ENCODE assay signal across 8 cellular contexts in genomic region chr16:3129137-3130131, GRCh38. TPM values are rescaled to one million over a fixed set of nuclear protein-coding genes. Genes with fewer than 3 reads are reported as not detected.
DNase-seq lines count a peak whose midpoint lies in the region; ATAC-seq, FAIRE-seq and TF ChIP-seq lines count a peak whose summit lies in the region.

No MANE protein-coding gene starts in this region.

- peak overlapping the region; percentile 18 for H3K4me3 ChIP-seq in astrocyte (ENCODE audit: insufficient read depth, low read depth, low read length)
- H3K4me3 ChIP-seq in gastrocnemius medialis: peak overlapping the region; percentile 44 to 53 (median 47)

- intact Hi-C loops in gastrocnemius medialis (cut with DNase I; ENCODE audit: low total_unique reads): loop anchor here (1.0 kb wide), 2 partner anchors 37 to 70 kb away; no protein-coding TSS in a partner anchor

- no peak overlapping the region for H3K27ac ChIP-seq in astrocyte (ENCODE audit: low read depth, low read length)
- H3K27ac ChIP-seq in gastrocnemius medialis: peak overlapping the region; percentile 54 to 74 (median 69)

- H3K4me3 Mint-ChIP-seq in T-helper 17 cell (peak overlapping the region; percentile 90), astrocyte (ENCODE audit: unreplicated experiment) (peak overlapping the region; percentile 50)

- no peak for TF ChIP-seq POLR2A in gastrocnemius medialis (IDR thresholded peaks at IDR 0.05)

- peaks cover 3% of the 10 kb centered on the region for H4K20me1 ChIP-seq in astrocyte (ENCODE audit: insufficient read depth, low read length)

- H3K27me3 ChIP-seq in astrocyte (ENCODE audit: insufficient read depth, low read length) (no peaks in the 10 kb centered on the region), gastrocnemius medialis (no peaks in the 10 kb centered on the region)

- H3K9ac ChIP-seq in astrocyte (ENCODE audit: low read length): peak overlapping the region; percentile 11

- H3K9me3 Mint-ChIP-seq in astrocyte (ENCODE audit: unreplicated experiment): no peaks in the 10 kb centered on the region

- TF ChIP-seq CTCF in astrocyte (IDR thresholded peaks at IDR 0.05; ENCODE audit: insufficient read depth, low read depth, low read length) (peak; percentile 96), gastrocnemius medialis (IDR thresholded peaks at IDR 0.05 in 4 of 5, conservative IDR thresholded peaks at IDR 0.05 in 1 of 5) (peak; percentile 85 to 96 (median 88))

- H3K36me3 ChIP-seq in astrocyte (ENCODE audit: insufficient read depth, low read length) (peaks cover 11% of the 10 kb centered on the region), gastrocnemius medialis (no peaks in the 10 kb centered on the region)

- DNase-seq in COR-L47 (lab: John Stamatoyannopoulos, UW): peak; percentile 69
- peak; percentile 69 to 76 for DNase-seq in NCI-H1930 (lab: John Stamatoyannopoulos, UW)
- peak; percentile 56 to 66 (median 66) for DNase-seq in T-helper 17 cell
- DNase-seq in astrocyte (ENCODE audit: low read depth): peak; percentile 68
- peak; percentile 79 to 91 for DNase-seq in hippocampal formation (lab: John Stamatoyannopoulos, UW)
- DNase-seq in gastrocnemius medialis: peak; percentile 60 to 79

- in situ Hi-C loops in gastrocnemius medialis (cut with MboI; ENCODE audit: low sequenced_read_pairs in 4 of 4): loop anchor here in 3 of 4 donors (5.0 to 10.0 kb wide), 2 partner anchors 65 to 67 kb away; partner anchors contain the start of gene IL32 (in 2 of the 3)

- H2AFZ ChIP-seq in astrocyte (ENCODE audit: low read depth, low read length): peak overlapping the region; percentile 16

- ATAC-seq in GM21576 (IDR thresholded peaks at IDR 0.05; ENCODE audit: unreplicated experiment) (peak; percentile 54), T-helper 17 cell (peak; percentile 79), gastrocnemius medialis (peak; percentile 87 to 89), HG03095 (IDR thresholded peaks at IDR 0.05; ENCODE audit: unreplicated experiment) (no peak)

- peak overlapping the region; percentile 70 for H3K4me2 ChIP-seq in astrocyte (ENCODE audit: low read length)

- peaks cover 21% of the 10 kb centered on the region for H3K4me1 Mint-ChIP-seq in T-helper 17 cell
- H3K4me1 Mint-ChIP-seq in astrocyte (ENCODE audit: low read depth, unreplicated experiment): peaks cover 7% of the 10 kb centered on the region

- no peaks in the 10 kb centered on the region for H3K36me3 Mint-ChIP-seq in T-helper 17 cell (ENCODE audit: low read depth)
- peaks cover 8% of the 10 kb centered on the region for H3K36me3 Mint-ChIP-seq in astrocyte (ENCODE audit: low read depth, unreplicated experiment)

- peaks cover 28% of the 10 kb centered on the region for H3K79me2 ChIP-seq in astrocyte (ENCODE audit: insufficient read depth, low read length)

- no peaks in the 10 kb centered on the region for H3K9me3 ChIP-seq in T-helper 17 cell (ENCODE audit: control insufficient read depth, low read length, poor library complexity, severe bottlenecking)
- H3K9me3 ChIP-seq in astrocyte (ENCODE audit: insufficient read depth, low read depth, low read length): no peaks in the 10 kb centered on the region
- H3K9me3 ChIP-seq in gastrocnemius medialis: no peaks in the 10 kb centered on the region

- H3K4me1 ChIP-seq in astrocyte (ENCODE audit: insufficient read depth, low read length) (peaks cover 10% of the 10 kb centered on the region), gastrocnemius medialis (peaks cover 32 to 46% of the 10 kb centered on the region in 2 donors)

- no peaks in the 10 kb centered on the region for H3K27me3 Mint-ChIP-seq in T-helper 17 cell
- H3K27me3 Mint-ChIP-seq in astrocyte (ENCODE audit: low read depth, unreplicated experiment): no peaks in the 10 kb centered on the region

- peak; percentile 9 for FAIRE-seq in astrocyte (lab: Jason Lieb, UNC)

- H3K27ac Mint-ChIP-seq in T-helper 17 cell (peak overlapping the region; percentile 89), astrocyte (ENCODE audit: unreplicated experiment) (peak overlapping the region; percentile 62)

RNA-seq across cellular contexts. Expression of gene ZNF213, which starts 5.4 kb away (rescaled TPM):
- total RNA-seq in T-helper 17 cell (1 to 10 TPM; 3.1 to 3.4 TPM), astrocyte (11.3 and 12.0 TPM in 2 replicates), gastrocnemius medialis (10 to 100 TPM in 3 of 4 donors, 1 to 10 TPM in 1; 8.9 to 18.6 (median 14.5) TPM)

RNA-seq across cellular contexts. Expression of gene ZNF205, which starts 17.0 kb away (rescaled TPM):
- total RNA-seq in T-helper 17 cell: not detected
- 13.2 and 15.4 TPM in 2 replicates for total RNA-seq in astrocyte
- 10 to 100 TPM in 1 of 4 donors, 1 to 10 TPM in 3; 4.8 to 10.8 (median 6.1) TPM for total RNA-seq in gastrocnemius medialis

RNA-seq across cellular contexts. Expression of gene ZSCAN10, which starts 30.3 kb away (rescaled TPM):
- under 1 TPM; 0.12 to 0.26 TPM for total RNA-seq in T-helper 17 cell
- 0.22 and 0.25 TPM in 2 replicates for total RNA-seq in astrocyte
- total RNA-seq in gastrocnemius medialis: not detected

RNA-seq across cellular contexts. Expression of gene OR1F1, which starts 58.6 kb away (rescaled TPM):
- total RNA-seq in T-helper 17 cell (not detected), astrocyte (0.32 TPM in 1 of 2 replicates, not detected in the other), gastrocnemius medialis (not detected)

Comparison
In these comparisons a context has a peak if more than half of its experiments do, and no peak if none do; other contexts are left out.
1. RNA of gene ZNF205, which starts 17.0 kb away (total RNA-seq): 13.2 to 15.4 TPM in astrocyte and 4.8 to 10.8 TPM in gastrocnemius medialis; not detected in T-helper 17 cell; every median in the first group is over 4 times any median in the second.
2. Peak in every context shown above with its lines, with median percentiles within 50 percentile points of each other: DNase-seq.